Comparison of ENCODE assay signal across 20 cellular contexts in genomic region chr9:136802321-136802720, GRCh38. TPM values are rescaled to one million over a fixed set of nuclear protein-coding genes. Genes with fewer than 3 reads are reported as not detected.
A peak's percentile ranks its signal among the peaks of the same experiment; 100 is the strongest.
DNase-seq lines count a peak whose midpoint lies in the region; ATAC-seq and TF ChIP-seq lines count a peak whose summit lies in the region.
"Had no signal": no experiment of that assay in that cellular context is flagged by ENCODE, and none has a peak within 500 bp of the region (broad histone marks: within the 10 kb centered on the region; RNA-seq: fewer than 3 reads in every experiment).

No MANE protein-coding gene starts in this region.

- TF ChIP-seq POLR2A in HCT116 (IDR thresholded peaks at IDR 0.05; ENCODE audit: borderline replicate concordance, extremely low read depth, insufficient read depth, insufficient read length) = no peak

- H3K9me3 ChIP-seq in HCT116 (ENCODE audit: control insufficient read depth in 1 of 2, insufficient read depth in 1 of 2, low read depth in 1 of 2, low read length in 2 of 2) (no peaks in the 10 kb centered on the region), osteoblast (ENCODE audit: low read depth, low read length) (no peaks in the 10 kb centered on the region)
- H3K9me3 ChIP-seq in CD8-positive, alpha-beta memory T cell (ENCODE audit: low read length) = no peaks in the 10 kb centered on the region
- H3K9me3 ChIP-seq: BE2C, SK-N-SH had no signal

- no peak for ATAC-seq in HCT116
- no peak for ATAC-seq in sciatic nerve

- intact Hi-C loops in HCT116 (cut with micrococcal nuclease) (no loop called here), sciatic nerve (cut with DNase I) (no loop called here)

- RAD21 ChIA-PET in HCT116 (lab: Charles Lee; ENCODE audit: low non-redundant PET in 1 of 2, low total read pairs in 2 of 2, uncharacterized antibody in 2 of 2, unreplicated experiment in 2 of 2) = no interaction called here

- POLR2A ChIA-PET in HCT116 (lab: Charles Lee) = no interaction called here
- POLR2A ChIA-PET in CD8-positive, alpha-beta memory T cell (lab: Charles Lee) = interaction anchor here (1.1 kb wide), 1 partner anchor 9 kb away, joined by 3 read pairs; no protein-coding TSS in a partner anchor

- H3K36me3 Mint-ChIP-seq in T-helper 2 cell treated with Interferon-gamma antibody and Interleukin-4, amounts not matched to agents 5 μg/mL and 100 μg/mL, for 36 hours (ENCODE audit: low read depth) = peaks cover 3% of the 10 kb centered on the region
- H3K36me3 Mint-ChIP-seq in chondrocyte (ENCODE audit: low read depth) = peaks cover 5% of the 10 kb centered on the region
- H3K36me3 Mint-ChIP-seq in CD8-positive, alpha-beta memory T cell = peaks cover 0 to 8% (median 3%) of the 10 kb centered on the region in 3 donors
- H3K36me3 Mint-ChIP-seq in progenitor cell of endocrine pancreas (ENCODE audit: insufficient read depth) = no peaks in the 10 kb centered on the region

- H3K4me2 ChIP-seq in HCT116 (ENCODE audit: low read length) (no peak overlapping the region), osteoblast (ENCODE audit: insufficient read depth, low read length) (no peak overlapping the region)
- H3K4me2 ChIP-seq: SK-N-SH had no signal

- H3K79me2 ChIP-seq in HCT116 (ENCODE audit: insufficient read depth, low read length) (peaks cover 6% of the 10 kb centered on the region; the same call in 1 of the 2 replicates), osteoblast (ENCODE audit: insufficient read depth, low read length) (no peaks in the 10 kb centered on the region)

- H3K27me3 Mint-ChIP-seq in T-helper 2 cell treated with Interferon-gamma antibody and Interleukin-4, amounts not matched to agents 5 μg/mL and 100 μg/mL, for 36 hours (ENCODE audit: low read depth) = peaks cover 17% of the 10 kb centered on the region
- H3K27me3 Mint-ChIP-seq in chondrocyte (ENCODE audit: low read depth) (peaks cover 17% of the 10 kb centered on the region), progenitor cell of endocrine pancreas (no peaks in the 10 kb centered on the region)
- H3K27me3 Mint-ChIP-seq in CD8-positive, alpha-beta memory T cell = peaks cover 0 to 6% of the 10 kb centered on the region in 2 donors

- peak overlapping the region; percentile 18 for H3K4me3 Mint-ChIP-seq in T-helper 2 cell treated with Interferon-gamma antibody and Interleukin-4, amounts not matched to agents 5 μg/mL and 100 μg/mL, for 36 hours
- H3K4me3 Mint-ChIP-seq in chondrocyte (ENCODE audit: unreplicated experiment) (no peak overlapping the region), progenitor cell of endocrine pancreas (ENCODE audit: low read depth) (no peak overlapping the region)
- peak overlapping the region in 1 of 7 donors; percentile 72 for H3K4me3 Mint-ChIP-seq in CD8-positive, alpha-beta memory T cell

- H3K4me1 Mint-ChIP-seq in T-helper 2 cell treated with Interferon-gamma antibody and Interleukin-4, amounts not matched to agents 5 μg/mL and 100 μg/mL, for 36 hours (ENCODE audit: low read depth) = peaks cover 14% of the 10 kb centered on the region
- H3K4me1 Mint-ChIP-seq in chondrocyte (ENCODE audit: low read depth) = peaks cover 22% of the 10 kb centered on the region
- H3K4me1 Mint-ChIP-seq in CD8-positive, alpha-beta memory T cell = peaks cover 18 to 36% (median 23%) of the 10 kb centered on the region in 3 donors
- H3K4me1 Mint-ChIP-seq in progenitor cell of endocrine pancreas (ENCODE audit: low read depth) = peaks cover 12% of the 10 kb centered on the region

- peak overlapping the region; percentile 65; the same call in 1 of the 2 replicates for H3K27ac ChIP-seq in HCT116 (ENCODE audit: low read depth, low read length)
- no peak overlapping the region for H3K27ac ChIP-seq in osteoblast (ENCODE audit: low read depth, low read length)
- H3K27ac ChIP-seq in CD8-positive, alpha-beta memory T cell (ENCODE audit: low read depth, low read length) = no peak overlapping the region
- H3K27ac ChIP-seq: PC-9 had no signal

- H3K9me2 ChIP-seq in HCT116 (ENCODE audit: insufficient read depth) = no peaks in the 10 kb centered on the region
- H3K9me2 ChIP-seq: SK-N-SH had no signal

- H2AFZ ChIP-seq in HCT116 (ENCODE audit: low read depth, low read length, poor library complexity, severe bottlenecking) = no peak overlapping the region
- no peak overlapping the region for H2AFZ ChIP-seq in osteoblast (ENCODE audit: low read length)
- H2AFZ ChIP-seq: PC-9 had no signal

- TF ChIP-seq CTCF in HCT116 (IDR thresholded peaks at IDR 0.05 in 2 of 3, conservative IDR thresholded peaks at IDR 0.05 in 1 of 3; ENCODE audit: borderline replicate concordance in 1 of 3, insufficient read depth in 1 of 3, low read depth in 2 of 3, low read length in 2 of 3) = no peak
- no peak for TF ChIP-seq CTCF in chondrocyte (IDR thresholded peaks at IDR 0.05)
- no peak for TF ChIP-seq CTCF in osteoblast (IDR thresholded peaks at IDR 0.05; ENCODE audit: extremely low read depth, low read depth, low read length)
- TF ChIP-seq CTCF in progenitor cell of endocrine pancreas (IDR thresholded peaks at IDR 0.05; ENCODE audit: unreplicated experiment) = no peak

- CTCF ChIA-PET in HCT116 (lab: Charles Lee) = no interaction called here
- CTCF ChIA-PET in CD8-positive, alpha-beta memory T cell (lab: Charles Lee) = interaction anchor here (0.6 to 2.4 kb wide), 5 partner anchors 10 to 233 kb away, joined by 3 to 10 read pairs (median 5); partner anchors contain the start of gene AJM1

- H4K20me1 ChIP-seq in HCT116 (ENCODE audit: insufficient read depth) (no peaks in the 10 kb centered on the region), osteoblast (ENCODE audit: insufficient read depth, low read length) (no peaks in the 10 kb centered on the region)

- H3K27me3 ChIP-seq in HCT116 (ENCODE audit: insufficient read depth, low read length) = no peaks in the 10 kb centered on the region
- H3K27me3 ChIP-seq in osteoblast (ENCODE audit: insufficient read depth, low read length) = peaks cover 43% of the 10 kb centered on the region
- H3K27me3 ChIP-seq in CD8-positive, alpha-beta memory T cell (ENCODE audit: insufficient read depth, low read length, poor library complexity, severe bottlenecking) = no peaks in the 10 kb centered on the region
- H3K27me3 ChIP-seq: BE2C had no signal

- H3K36me3 ChIP-seq in HCT116 (ENCODE audit: control insufficient read depth in 1 of 2, insufficient read depth in 2 of 2, low read length in 2 of 2) (no peaks in the 10 kb centered on the region), osteoblast (ENCODE audit: insufficient read depth, low read length) (no peaks in the 10 kb centered on the region)
- no peaks in the 10 kb centered on the region for H3K36me3 ChIP-seq in CD8-positive, alpha-beta memory T cell (ENCODE audit: insufficient read depth, low read length)
- H3K36me3 ChIP-seq: BE2C had no signal

- no peak overlapping the region for H3K9ac ChIP-seq in HCT116 (ENCODE audit: low read length)
- H3K9ac ChIP-seq: SK-N-SH had no signal

- no peak overlapping the region for H3K4me3 ChIP-seq in HCT116 (replicated peaks in 1 of 2; ENCODE audit: low read depth in 1 of 2, low read length in 2 of 2)
- no peak overlapping the region for H3K4me3 ChIP-seq in osteoblast (ENCODE audit: insufficient read depth, low read length)
- no peak overlapping the region for H3K4me3 ChIP-seq in CD8-positive, alpha-beta memory T cell (ENCODE audit: low read length)
- H3K4me3 ChIP-seq: PC-9 had no signal

- H3K4me1 ChIP-seq in HCT116 (ENCODE audit: control insufficient read depth in 1 of 2, insufficient read depth in 2 of 2, low read length in 2 of 2) (peaks cover 26 to 37% of the 10 kb centered on the region in 2 experiments), osteoblast (ENCODE audit: insufficient read depth, low read length) (peaks cover 10% of the 10 kb centered on the region)
- peaks cover 31% of the 10 kb centered on the region for H3K4me1 ChIP-seq in CD8-positive, alpha-beta memory T cell (ENCODE audit: insufficient read depth, low read length)

- TF ChIP-seq RAD21 in HCT116 (IDR thresholded peaks at IDR 0.05; ENCODE audit: low read depth) = no peak

- no peaks in the 10 kb centered on the region for H3K9me3 Mint-ChIP-seq in T-helper 2 cell treated with Interferon-gamma antibody and Interleukin-4, amounts not matched to agents 5 μg/mL and 100 μg/mL, for 36 hours
- H3K9me3 Mint-ChIP-seq in chondrocyte (ENCODE audit: low read depth) (no peaks in the 10 kb centered on the region), progenitor cell of endocrine pancreas (ENCODE audit: low read depth) (no peaks in the 10 kb centered on the region)
- H3K9me3 Mint-ChIP-seq in CD8-positive, alpha-beta memory T cell = no peaks in the 10 kb centered on the region

- no TSS peak for BruUV-seq in HCT116 (replicated peaks; lab: Mats Ljungman, UMichigan)

- no peak for DNase-seq in T-helper 2 cell treated with Interferon-gamma antibody and Interleukin-4, amounts not matched to agents 5 μg/mL and 100 μg/mL, for 36 hours (ENCODE audit: low spot score)
- DNase-seq in T-helper 2 cell (no peak), HCT116 (ENCODE audit: low read depth, low spot score) (no peak), chondrocyte (ENCODE audit: low spot score) (peak; percentile 43), osteoblast (ENCODE audit: insufficient read length, low spot score, missing footprints) (peak; percentile 57), progenitor cell of endocrine pancreas (ENCODE audit: low spot score, unreplicated experiment) (no peak), sciatic nerve (ENCODE audit: low spot score) (no peak)
- no peak for DNase-seq in CD8-positive, alpha-beta memory T cell
- DNase-seq: 8988T, BE2C, DMS 273 treated with DMSO at 0.1 percent for 48 hours, GF-D8, GOT3, Kasumi-1, MM.1S, NCI-H1092 treated with DMSO at 0.1 percent for 48 hours, NCI-H1694 treated with DMSO at 0.1 percent for 48 hours, NCI-H510A treated with DMSO at 0.1 percent for 48 hours, PC-9, SK-N-SH had no signal

- no peak overlapping the region for H3K27ac Mint-ChIP-seq in T-helper 2 cell treated with Interferon-gamma antibody and Interleukin-4, amounts not matched to agents 5 μg/mL and 100 μg/mL, for 36 hours
- H3K27ac Mint-ChIP-seq in chondrocyte (ENCODE audit: unreplicated experiment) (no peak overlapping the region), progenitor cell of endocrine pancreas (no peak overlapping the region)
- H3K27ac Mint-ChIP-seq in CD8-positive, alpha-beta memory T cell = peak overlapping the region in 1 of 8 donors; percentile 73

RNA-seq across cellular contexts. Expression of gene RABL6, which starts 5.4 kb away (rescaled TPM):
- total RNA-seq in HCT116 (2021; ENCODE audit: unreplicated experiment) (98.6 TPM), chondrocyte (61.5 to 71.8 TPM (median 62.2 TPM) in 3 replicates), osteoblast (64.2 and 64.8 TPM in 2 replicates), progenitor cell of endocrine pancreas (129 and 130 TPM in 2 replicates), sciatic nerve (46.9 TPM)
- 71.0 and 76.1 TPM in 2 replicates for polyA plus RNA-seq in HCT116 (2012)
- 100 to 1,000 TPM in 1 of 2 experiments, 10 to 100 TPM in 1; 98.2 to 106 TPM for total RNA-seq in CD8-positive, alpha-beta memory T cell
- 20.9 TPM for polyA plus RNA-seq in CD8-positive, alpha-beta memory T cell

RNA-seq across cellular contexts. Expression of gene CCDC183, which starts 6.2 kb away (rescaled TPM):
- 2.8 TPM for total RNA-seq in HCT116 (2021; ENCODE audit: unreplicated experiment)
- 1.0 and 1.6 TPM in 2 replicates for polyA plus RNA-seq in HCT116 (2012)
- total RNA-seq in chondrocyte = 0.62 to 1.5 TPM (median 1.4 TPM) in 3 replicates
- total RNA-seq in osteoblast = under 0.01 TPM in 1 of 2 replicates, not detected in the other
- under 1 TPM in 1 of 2 experiments, not detected in 1; 0.73 TPM for total RNA-seq in CD8-positive, alpha-beta memory T cell
- 0.26 TPM for polyA plus RNA-seq in CD8-positive, alpha-beta memory T cell
- total RNA-seq in progenitor cell of endocrine pancreas = 9.0 and 9.5 TPM in 2 replicates
- total RNA-seq in sciatic nerve = 2.5 TPM

RNA-seq across cellular contexts. Expression of gene TMEM141, which starts 11.2 kb away (rescaled TPM):
- 73.6 TPM for total RNA-seq in HCT116 (2021; ENCODE audit: unreplicated experiment)
- polyA plus RNA-seq in HCT116 (2012) = 85.5 and 93.7 TPM in 2 replicates
- 31.2 to 40.0 TPM (median 32.5 TPM) in 3 replicates for total RNA-seq in chondrocyte
- 31.8 and 39.8 TPM in 2 replicates for total RNA-seq in osteoblast
- 10 to 100 TPM; 50.1 to 50.6 TPM for total RNA-seq in CD8-positive, alpha-beta memory T cell
- polyA plus RNA-seq in CD8-positive, alpha-beta memory T cell = 37.8 TPM
- 57.8 and 62.2 TPM in 2 replicates for total RNA-seq in progenitor cell of endocrine pancreas
- 37.8 TPM for total RNA-seq in sciatic nerve

RNA-seq across cellular contexts. Expression of gene LCN15, which starts 38.0 kb away (rescaled TPM):
- total RNA-seq in HCT116 (2021; ENCODE audit: unreplicated experiment) = 0.76 TPM
- 0.07 and 0.08 TPM in 2 replicates for polyA plus RNA-seq in HCT116 (2012)
- not detected in 3 replicates for total RNA-seq in chondrocyte
- not detected in 2 replicates for total RNA-seq in osteoblast
- total RNA-seq in CD8-positive, alpha-beta memory T cell = not detected
- polyA plus RNA-seq in CD8-positive, alpha-beta memory T cell = not detected
- total RNA-seq in progenitor cell of endocrine pancreas = not detected in 2 replicates
- total RNA-seq in sciatic nerve = not detected
- total RNA-seq: PC-9 had no signal

RNA-seq across cellular contexts. Expression of gene AJM1, which starts 40.0 kb away (rescaled TPM):
- total RNA-seq in HCT116 (2021; ENCODE audit: unreplicated experiment) = 7.1 TPM
- polyA plus RNA-seq in HCT116 (2012) = 3.8 and 4.0 TPM in 2 replicates
- total RNA-seq in chondrocyte = 6.3 to 7.5 TPM (median 7.4 TPM) in 3 replicates
- 0.88 and 1.1 TPM in 2 replicates for total RNA-seq in osteoblast
- total RNA-seq in CD8-positive, alpha-beta memory T cell = 1 to 10 TPM; 3.2 TPM
- 0.39 TPM for polyA plus RNA-seq in CD8-positive, alpha-beta memory T cell
- 5.1 and 5.8 TPM in 2 replicates for total RNA-seq in progenitor cell of endocrine pancreas
- total RNA-seq in sciatic nerve = 3.1 TPM

Comparison
In these comparisons a context has a peak if more than half of its experiments do, and no peak if none do; other contexts are left out.
1. DNase-seq: peak in chondrocyte (single experiment) and osteoblast (single experiment); none in T-helper 2 cell treated with Interferon-gamma antibody and Interleukin-4, amounts not matched to agents 5 μg/mL and 100 μg/mL, for 36 hours (single experiment), T-helper 2 cell (0 of 5), HCT116 (single experiment), CD8-positive, alpha-beta memory T cell (0 of 5), progenitor cell of endocrine pancreas (single experiment) and sciatic nerve (single experiment).